9 cellular contexts compared by ENCODE assay signal in genomic region chr7:6256709-6257535, GRCh38. TPM values are rescaled to one million over a fixed set of nuclear protein-coding genes. Genes with fewer than 3 reads are reported as not detected.
DNase-seq lines count a peak whose midpoint lies in the region; ATAC-seq and TF ChIP-seq lines count a peak whose summit lies in the region.
"Had no signal": no experiment of that assay in that cellular context is flagged by ENCODE, and none has a peak within 500 bp of the region (broad histone marks: within the 10 kb centered on the region; RNA-seq: fewer than 3 reads in every experiment).

No MANE protein-coding gene starts in this region.

- CTCF ChIA-PET in activated B cell treated with CpG ODN at 0.5 μM for 24 hours (lab: Charles Lee) = no interaction called here

- H3K36me3 Mint-ChIP-seq in activated B cell treated with CpG ODN at 0.5 μM for 24 hours (ENCODE audit: low read depth) = no peaks in the 10 kb centered on the region

- peaks cover 6% of the 10 kb centered on the region for H3K27me3 Mint-ChIP-seq in activated B cell treated with CpG ODN at 0.5 μM for 24 hours

- POLR2A ChIA-PET in activated B cell treated with CpG ODN at 0.5 μM for 24 hours (lab: Charles Lee) = no interaction called here

- H3K27ac Mint-ChIP-seq in activated B cell treated with CpG ODN at 0.5 μM for 24 hours = peak overlapping the region; percentile 57

- TF ChIP-seq POLR2A in transverse colon (IDR thresholded peaks at IDR 0.05) = no peak

- H3K4me1 ChIP-seq in right cardiac atrium (ENCODE audit: control insufficient read depth, insufficient read depth, low read length) (peaks cover 24% of the 10 kb centered on the region), transverse colon (peaks cover 5 to 58% (median 15%) of the 10 kb centered on the region in 4 donors), SJCRH30 (peaks cover 18% of the 10 kb centered on the region)

- H3K9me3 ChIP-seq in right cardiac atrium (ENCODE audit: control insufficient read depth, low read length) (no peaks in the 10 kb centered on the region), transverse colon (no peaks in the 10 kb centered on the region), SJCRH30 (replicated peaks) (no peaks in the 10 kb centered on the region)

- no peaks in the 10 kb centered on the region for H3K9me3 Mint-ChIP-seq in activated B cell treated with CpG ODN at 0.5 μM for 24 hours

- in situ Hi-C loops in transverse colon (cut with MboI; ENCODE audit: low pct_ligation_motif_present in 1 of 4, low pct_unique_long_range_greater_than_20kb in 1 of 4, low sequenced_read_pairs in 3 of 4) = no loop called here

- peak overlapping the region; percentile 24 for H3K4me3 Mint-ChIP-seq in activated B cell treated with CpG ODN at 0.5 μM for 24 hours

- peaks cover 41% of the 10 kb centered on the region for H3K4me1 Mint-ChIP-seq in activated B cell treated with CpG ODN at 0.5 μM for 24 hours

- intact Hi-C loops in activated B cell treated with CpG ODN at 0.5 μM for 24 hours (cut with micrococcal nuclease) (loop anchor here (2.0 kb wide), 1 partner anchor 22 kb away; no protein-coding TSS in a partner anchor), right cardiac atrium (cut with DNase I) (no loop called here), transverse colon (cut with DNase I; ENCODE audit: low total_unique reads) (no loop called here)

- WGBS in right cardiac atrium = 38% methylated on average over 9 of the region's 9 CpGs
- WGBS in transverse colon (ENCODE audit: low coverage in 1 of 2), 2 donors = 43 to 55% methylated on average over 6 to 9 of the region's 9 CpGs

- peak; percentile 85 for ATAC-seq in GM18907 (IDR thresholded peaks at IDR 0.05; ENCODE audit: unreplicated experiment)
- ATAC-seq in HG03159 (IDR thresholded peaks at IDR 0.05; ENCODE audit: unreplicated experiment) = peak; percentile 69
- peak; percentile 49 for ATAC-seq in activated B cell treated with CpG ODN at 0.5 μM for 24 hours (ENCODE audit: low read depth)
- peak; percentile 83 to 93 for ATAC-seq in right cardiac atrium

- H3K4me3 ChIP-seq in right cardiac atrium (ENCODE audit: low read length) = no peak overlapping the region
- H3K4me3 ChIP-seq in transverse colon = no peak overlapping the region
- H3K4me3 ChIP-seq in SJCRH30 = no peak overlapping the region

- peak overlapping the region; percentile 64 for H3K27ac ChIP-seq in right cardiac atrium (ENCODE audit: low read length)
- peak overlapping the region; percentile 38 to 68 (median 56) for H3K27ac ChIP-seq in transverse colon
- no peak overlapping the region for H3K27ac ChIP-seq in SJCRH30
- H3K27ac ChIP-seq: epithelial cell of prostate had no signal

- H3K27me3 ChIP-seq in right cardiac atrium (ENCODE audit: control insufficient read depth, insufficient read depth) = no peaks in the 10 kb centered on the region
- H3K27me3 ChIP-seq in transverse colon = no peaks in the 10 kb centered on the region
- no peaks in the 10 kb centered on the region for H3K27me3 ChIP-seq in SJCRH30

- no peak for TF ChIP-seq CTCF in activated B cell treated with CpG ODN at 0.5 μM for 24 hours (IDR thresholded peaks at IDR 0.05)
- TF ChIP-seq CTCF in transverse colon (IDR thresholded peaks at IDR 0.05) = no peak

- no peak for TF ChIP-seq EP300 in transverse colon (IDR thresholded peaks at IDR 0.05; ENCODE audit: low read depth)

- no peaks in the 10 kb centered on the region for H3K36me3 ChIP-seq in transverse colon
- no peaks in the 10 kb centered on the region for H3K36me3 ChIP-seq in SJCRH30

- DNase-seq in Ammon's horn (ENCODE audit: low spot score) (peak; percentile 51), activated B cell treated with CpG ODN at 0.5 μM for 24 hours (no peak), right cardiac atrium (peak; percentile 79 to 91 (median 84)), transverse colon (peak; percentile 22), SJCRH30 (no peak), NCI-H345 (lab: John Stamatoyannopoulos, UW) (no peak)

RNA-seq across cellular contexts. Expression of gene CYTH3, which starts 15.5 kb away (rescaled TPM):
- total RNA-seq in activated B cell treated with CpG ODN at 0.5 μM for 24 hours = 2.6 and 3.6 TPM in 2 replicates
- 10 to 100 TPM; 27.2 to 40.2 (median 32.0) TPM for total RNA-seq in right cardiac atrium
- 23.5 TPM for polyA plus RNA-seq in right cardiac atrium
- 10 to 100 TPM; 15.0 to 25.4 (median 19.4) TPM for total RNA-seq in transverse colon
- total RNA-seq in SJCRH30 (2014; rRNA removed; shearing (Covaris generic)) = 17.2 and 19.2 TPM in 2 replicates

Comparison
In these comparisons a context has a peak if more than half of its experiments do, and no peak if none do; other contexts are left out.
1. DNase-seq: peak in Ammon's horn (single experiment), right cardiac atrium (3 of 3) and transverse colon (single experiment); none in activated B cell treated with CpG ODN at 0.5 μM for 24 hours (single experiment), SJCRH30 (0 of 2) and NCI-H345 (single experiment).
2. Peak in every context shown above with its lines, with median percentiles within 50 percentile points of each other: ATAC-seq.